ENCODE assay signal across 10 cellular contexts in genomic region chr10:33139191-33139646, GRCh38.
DNase-seq lines count a peak whose midpoint lies in the region; ATAC-seq lines count a peak whose summit lies in the region.
"Had no signal": no experiment of that assay in that cellular context is flagged by ENCODE, and none has a peak within 500 bp of the region (broad histone marks: within the 10 kb centered on the region; RNA-seq: fewer than 3 reads in every experiment).

No MANE protein-coding gene starts in this region.

- peak; percentile 35 for DNase-seq in Daoy (ENCODE audit: low read depth)
- DNase-seq in activated CD4-positive, CD25-positive, alpha-beta regulatory T cell (lab: John Stamatoyannopoulos, UW), result peak; percentile 15 to 62 (median 35)
- peak; percentile 54 for DNase-seq in activated gamma-delta T cell treated with anti-CD3 and anti-CD28 coated beads, Interleukin-2, amount 50 U/mL, for 16 hours (ENCODE audit: low read depth)
- DNase-seq in stimulated activated CD4-positive, alpha-beta T cell treated with anti-CD3 and anti-CD28 coated beads, Interleukin-15, amount 100 ng/mL, for 24 hours, result peak; percentile 68
- no peak for DNase-seq in hepatic stellate cell (ENCODE audit: low spot score)
- no peak for DNase-seq in OCI-M1 (lab: John Stamatoyannopoulos, UW)
- DNase-seq: amniotic stem cell, KG1 had no signal

- no peak for ATAC-seq in HG03354 (IDR thresholded peaks at IDR 0.05; ENCODE audit: poor library complexity, severe bottlenecking, unreplicated experiment)
- ATAC-seq in GM19455 (IDR thresholded peaks at IDR 0.05; ENCODE audit: unreplicated experiment), result no peak

Comparison
In these comparisons a context has a peak if more than half of its experiments do, and no peak if none do; other contexts are left out.
1. DNase-seq: peak in Daoy (single experiment), activated CD4-positive, CD25-positive, alpha-beta regulatory T cell (4 of 4), activated gamma-delta T cell treated with anti-CD3 and anti-CD28 coated beads, Interleukin-2, amount 50 U/mL, for 16 hours (single experiment) and stimulated activated CD4-positive, alpha-beta T cell treated with anti-CD3 and anti-CD28 coated beads, Interleukin-15, amount 100 ng/mL, for 24 hours (single experiment); none in hepatic stellate cell (single experiment) and OCI-M1 (single experiment).